ENCODE assay signal across 8 cellular contexts in the genomic region with DNA sequence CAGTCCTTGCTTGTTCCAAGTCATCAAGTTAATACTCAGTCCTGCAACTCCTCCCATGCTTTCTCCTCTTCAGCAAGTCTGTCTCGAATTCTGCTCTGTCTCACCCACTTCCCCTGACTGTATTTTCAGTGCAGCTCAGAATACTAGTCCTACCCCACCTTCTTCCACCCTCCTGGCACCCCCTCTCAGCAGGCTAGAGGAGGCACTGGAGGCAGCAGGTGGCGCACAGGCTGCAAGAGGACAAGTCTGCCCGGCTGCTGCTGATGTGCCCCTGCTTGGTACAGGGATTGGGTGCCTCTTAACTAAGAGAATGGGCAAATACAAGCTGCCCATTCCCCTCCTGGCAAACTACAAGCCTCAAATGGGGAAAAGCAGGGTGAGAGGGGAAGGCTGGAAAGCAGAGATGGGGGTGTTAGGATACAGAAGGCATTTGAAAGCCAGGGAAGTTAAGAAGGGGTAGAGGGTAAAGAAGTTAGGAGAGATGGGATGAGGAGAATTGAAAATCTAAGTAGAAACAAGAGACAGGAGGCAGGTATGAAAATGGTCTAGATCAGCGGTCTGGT. TPM values are rescaled to one million over a fixed set of nuclear protein-coding genes. Genes with fewer than 3 reads are reported as not detected.
A peak's percentile ranks its signal among the peaks of the same experiment; 100 is the strongest.
DNase-seq lines count a peak whose midpoint lies in the region; ATAC-seq and TF ChIP-seq lines count a peak whose summit lies in the region.

No MANE protein-coding gene starts in this region.

- ATAC-seq in GM18907 (IDR thresholded peaks at IDR 0.05; ENCODE audit: unreplicated experiment) (no peak), GM19467 (IDR thresholded peaks at IDR 0.05; ENCODE audit: unreplicated experiment) (no peak), HG03139 (IDR thresholded peaks at IDR 0.05; ENCODE audit: unreplicated experiment) (no peak)

- TF ChIP-seq CTCF in GM12875 (IDR thresholded peaks at IDR 0.05; ENCODE audit: borderline replicate concordance, insufficient read depth, low read depth, low read length): peak; percentile 35; the same call in 1 of the 2 replicates
- no peak for TF ChIP-seq CTCF in coronary artery (IDR thresholded peaks at IDR 0.05)

- H3K27ac ChIP-seq in coronary artery: peak overlapping the region; percentile 97 to 99

- no peak overlapping the region for H3K4me3 ChIP-seq in GM12875 (ENCODE audit: low read depth, low read length)
- H3K4me3 ChIP-seq in coronary artery: peak overlapping the region; percentile 84

- DNase-seq in 8988T (peak; percentile 55), RPMI7951 (ENCODE audit: low read depth) (peak; percentile 33), coronary artery (ENCODE audit: low spot score) (peak; percentile 91), mucosa of gallbladder (ENCODE audit: low spot score) (peak; percentile 33)

RNA-seq across cellular contexts. Expression of gene TLN1, which starts 5.0 kb away (rescaled TPM):
- total RNA-seq in RPMI7951 (2014; rRNA removed; shearing (Covaris generic)): 117 and 137 TPM in 2 replicates
- total RNA-seq in mucosa of gallbladder: 482 TPM

RNA-seq across cellular contexts. Expression of gene CREB3, which starts 5.5 kb away (rescaled TPM):
- total RNA-seq in RPMI7951 (2014; rRNA removed; shearing (Covaris generic)): 68.4 and 83.2 TPM in 2 replicates
- total RNA-seq in mucosa of gallbladder: 48.1 TPM

RNA-seq across cellular contexts. Expression of gene GBA2, which starts 22.1 kb away (rescaled TPM):
- total RNA-seq in RPMI7951 (2014; rRNA removed; shearing (Covaris generic)): 13.1 and 13.2 TPM in 2 replicates
- 161 TPM for total RNA-seq in mucosa of gallbladder

RNA-seq across cellular contexts. Expression of gene RGP1, which starts 22.1 kb away (rescaled TPM):
- total RNA-seq in RPMI7951 (2014; rRNA removed; shearing (Covaris generic)): 9.4 and 10.3 TPM in 2 replicates
- total RNA-seq in mucosa of gallbladder: 36.6 TPM

RNA-seq across cellular contexts. Expression of gene MSMP, which starts 27.1 kb away (rescaled TPM):
- total RNA-seq in RPMI7951 (2014; rRNA removed; shearing (Covaris generic)): not detected in 2 replicates
- total RNA-seq in mucosa of gallbladder: 1.1 TPM

Comparison
In these comparisons a context has a peak if more than half of its experiments do, and no peak if none do; other contexts are left out.
1. DNase-seq: peak in every context shown above with its lines; median percentile 91 in coronary artery; 55 in 8988T; 33 in RPMI7951; 33 in mucosa of gallbladder.
2. RNA of gene GBA2, which starts 22.1 kb away (total RNA-seq): 161 TPM in mucosa of gallbladder (single experiment); 13.1 to 13.2 TPM in RPMI7951; every median in the first group is over 10 times any median in the second.